Comparison of ENCODE assay signal across 35 cellular contexts in the genomic region with DNA sequence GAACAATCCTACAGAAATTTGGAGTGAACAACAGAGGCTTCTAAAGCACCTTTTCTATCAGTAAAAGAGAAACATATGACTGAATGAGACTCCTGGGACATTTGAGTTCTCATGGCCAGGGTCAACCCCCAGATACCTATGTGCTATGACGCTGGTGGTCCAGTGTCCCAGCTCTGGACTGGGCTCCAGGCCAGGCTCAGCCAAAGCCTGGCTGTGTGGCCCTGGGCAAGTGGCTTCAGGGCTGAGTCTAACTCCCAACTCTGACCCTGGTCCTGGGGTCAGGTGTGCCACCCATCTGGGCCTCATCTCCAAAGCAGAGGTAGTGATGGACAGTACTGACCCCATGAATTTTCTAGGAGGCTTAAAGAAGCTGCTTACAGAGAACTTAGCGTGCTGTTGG.
A peak's percentile ranks its signal among the peaks of the same experiment; 100 is the strongest.
DNase-seq lines count a peak whose midpoint lies in the region; FAIRE-seq and TF ChIP-seq lines count a peak whose summit lies in the region.
"Had no signal": no experiment of that assay in that cellular context is flagged by ENCODE, and none has a peak within 500 bp of the region (broad histone marks: within the 10 kb centered on the region; RNA-seq: fewer than 3 reads in every experiment).

No MANE protein-coding gene starts in this region.

- H3K9ac ChIP-seq in H1 (replicated peaks in 1 of 4; ENCODE audit: extremely low read depth in 1 of 4, low read depth in 3 of 4, low read length in 3 of 4) (no peak overlapping the region), neural progenitor cell (no peak overlapping the region), neuronal stem cell (ENCODE audit: low read depth, low read length, poor library complexity) (peak overlapping the region; percentile 15)
- H3K9ac ChIP-seq: BLaER1; BLaER1 treated with 17β-estradiol and CSF1 and Interleukin-3, amounts not matched to agents 10 nM and 100 nM had no signal

- H2BK120ac ChIP-seq in H1 (replicated peaks; ENCODE audit: low read depth, low read length) (no peak overlapping the region), neuronal stem cell (ENCODE audit: low read depth, low read length) (no peak overlapping the region)

- H4K20me1 ChIP-seq in H1 (replicated peaks in 1 of 2; ENCODE audit: control insufficient read depth in 1 of 2, insufficient read depth in 2 of 2, low read length in 2 of 2): no peaks in the 10 kb centered on the region
- no peaks in the 10 kb centered on the region for H4K20me1 ChIP-seq in neural progenitor cell (ENCODE audit: low read depth)
- H4K20me1 ChIP-seq: BLaER1; BLaER1 treated with 17β-estradiol and CSF1 and Interleukin-3, amounts not matched to agents 10 nM and 100 nM had no signal

- H3K36me3 Mint-ChIP-seq in neural progenitor cell: no peaks in the 10 kb centered on the region
- H3K36me3 Mint-ChIP-seq: CD14-positive monocyte; CD4-positive, alpha-beta memory T cell; CD4-positive, CD25-positive, alpha-beta regulatory T cell; CD8-positive, alpha-beta memory T cell; CD8-positive, alpha-beta T cell had no signal

- TF ChIP-seq CTCF in H1 (IDR thresholded peaks at IDR 0.05; ENCODE audit: control extremely low read depth in 1 of 3, insufficient read depth in 1 of 3, low read depth in 1 of 3, low read length in 3 of 3) (no peak), neural progenitor cell (IDR thresholded peaks at IDR 0.05) (no peak)

- peak overlapping the region; percentile 60 for H3K27ac Mint-ChIP-seq in neural progenitor cell
- H3K27ac Mint-ChIP-seq: B cell; CD4-positive, alpha-beta memory T cell; CD4-positive, alpha-beta T cell; CD4-positive, CD25-positive, alpha-beta regulatory T cell; CD8-positive, alpha-beta T cell had no signal

- CTCF ChIA-PET in H1 (lab: Charles Lee; ENCODE audit: partially characterized antibody): interaction anchor here (0.7 to 2.5 kb wide), 7 partner anchors 16 to 188 kb away, joined by 3 to 6 read pairs (median 4); no protein-coding TSS in a partner anchor

- no peak overlapping the region for H3K18ac ChIP-seq in H1 (ENCODE audit: extremely low read depth, low read length)
- peak overlapping the region; percentile 49 for H3K18ac ChIP-seq in neuronal stem cell (ENCODE audit: low read length)

- no peak for FAIRE-seq in H1 (lab: Jason Lieb, UNC)
- FAIRE-seq: A204.1, A549, D721Med had no signal

- no peaks in the 10 kb centered on the region for H3K9me3 ChIP-seq in H1 (ENCODE audit: insufficient read depth in 2 of 2, low read depth in 1 of 2, low read length in 1 of 2)
- no peaks in the 10 kb centered on the region for H3K9me3 ChIP-seq in neural progenitor cell (ENCODE audit: low read depth)
- H3K9me3 ChIP-seq in neuronal stem cell (replicated peaks in 1 of 2; ENCODE audit: control insufficient read depth in 2 of 2, insufficient read depth in 1 of 2, low read depth in 1 of 2, low read length in 2 of 2): peaks cover 3% of the 10 kb centered on the region in 2 donors
- H3K9me3 ChIP-seq: A549, BE2C, BLaER1, Caco-2 had no signal

- H3K14ac ChIP-seq in H1 (ENCODE audit: insufficient read length) (no peak overlapping the region), neuronal stem cell (ENCODE audit: low read length) (no peak overlapping the region)

- H2BK5ac ChIP-seq in H1 (ENCODE audit: low read depth, low read length) (no peak overlapping the region), neuronal stem cell (ENCODE audit: low read length) (no peak overlapping the region)

- no peak for DNase-seq in H1 (ENCODE audit: low read depth in 1 of 2, low spot score in 2 of 2)
- DNase-seq in neural progenitor cell (ENCODE audit: low spot score): no peak
- no peak for DNase-seq in neuronal stem cell (ENCODE audit: low spot score)
- no peak for DNase-seq in NCI-H2029 (lab: John Stamatoyannopoulos, UW)
- DNase-seq in DMS 273 (lab: John Stamatoyannopoulos, UW; ENCODE audit: unreplicated experiment): no peak
- DNase-seq in NCI-H1930 (lab: John Stamatoyannopoulos, UW): no peak
- DNase-seq: 8988T; ACHN; AML-193; BE2C; C1 segment of cervical spinal cord; Caco-2; Calu3; CD4-positive, alpha-beta memory T cell; CD4-positive, alpha-beta T cell; CD4-positive, CD25-positive, alpha-beta regulatory T cell; CD8-positive, alpha-beta memory T cell; CD8-positive, alpha-beta T cell; COR-L47; DMS 273 treated with DMSO at 0.1 percent for 48 hours; DMS153; DMS53; DMS79; DMS79 treated with DMSO at 0.1 percent for 48 hours; DND-41; EL had no signal

- TF ChIP-seq EP300 in H1 (IDR thresholded peaks at IDR 0.05; ENCODE audit: borderline replicate concordance in 1 of 2, low read depth in 2 of 2, low read length in 2 of 2): no peak

- WGBS in H1 (ENCODE audit: extremely low coverage in 1 of 2, insufficient coverage in 1 of 2, insufficient read length in 1 of 2, insufficient replicate concordance in 2 of 2, low coverage in 1 of 2, low lambda C conversion rate in 2 of 2, missing lambda C conversion rate in 1 of 2), 2 experiments: 92% methylated on average over 2 of the region's 2 CpGs; no CpG with 5 or more reads in 1 of the 2 experiments
- no CpG with 5 or more reads among the region's 2 CpGs for WGBS in neuronal stem cell (ENCODE audit: extremely low coverage in 2 of 2, insufficient read length in 2 of 2, insufficient replicate concordance in 1 of 2), 2 donors

- POLR2A ChIA-PET in H1 (lab: Charles Lee; ENCODE audit: partially characterized antibody): interaction anchor here (0.6 kb wide), 1 partner anchor 10 kb away, joined by 3 read pairs; no protein-coding TSS in a partner anchor

- H3K4me2 ChIP-seq in H1 (ENCODE audit: insufficient read depth in 1 of 2, low read depth in 2 of 2, low read length in 2 of 2) (no peak overlapping the region), neural progenitor cell (no peak overlapping the region), neuronal stem cell (ENCODE audit: insufficient read depth, low read length, poor library complexity, severe bottlenecking) (no peak overlapping the region)
- H3K4me2 ChIP-seq: A549; BLaER1; BLaER1 treated with 17β-estradiol and CSF1 and Interleukin-3, amounts not matched to agents 10 nM and 100 nM had no signal

- no peaks in the 10 kb centered on the region for H3K36me3 ChIP-seq in H1 (ENCODE audit: control insufficient read depth in 2 of 4, insufficient read depth in 4 of 4, low read length in 3 of 4)
- H3K36me3 ChIP-seq in neural progenitor cell: no peaks in the 10 kb centered on the region
- no peaks in the 10 kb centered on the region for H3K36me3 ChIP-seq in neuronal stem cell (replicated peaks in 1 of 2; ENCODE audit: control insufficient read depth in 2 of 2, insufficient read depth in 2 of 2, low read length in 2 of 2)
- H3K36me3 ChIP-seq: BE2C; BLaER1; BLaER1 treated with 17β-estradiol and CSF1 and Interleukin-3, amounts not matched to agents 10 nM and 100 nM had no signal

- H2BK15ac ChIP-seq in H1 (ENCODE audit: low read length): 0 out of 2 replicates have a peak overlapping the region, but pooled peaks have one; percentile 81
- H2BK15ac ChIP-seq in neuronal stem cell (ENCODE audit: low read length): no peak overlapping the region

- peaks cover 18% of the 10 kb centered on the region for H3K27me3 Mint-ChIP-seq in neural progenitor cell (ENCODE audit: insufficient read depth, low read depth)

- no peaks in the 10 kb centered on the region for H3K9me3 Mint-ChIP-seq in neural progenitor cell
- H3K9me3 Mint-ChIP-seq: CD4-positive, alpha-beta T cell had no signal

- no peak overlapping the region for H3K4ac ChIP-seq in H1 (replicated peaks; ENCODE audit: insufficient read length, low read depth, low read length)
- H3K4ac ChIP-seq in neuronal stem cell (ENCODE audit: low read length): no peak overlapping the region

- H2AFZ ChIP-seq in H1 (ENCODE audit: low read length) (no peak overlapping the region), neural progenitor cell (replicated peaks) (no peak overlapping the region), neuronal stem cell (ENCODE audit: low read length) (no peak overlapping the region)

- H3K79me1 ChIP-seq in H1 (ENCODE audit: low read depth, low read length): no peaks in the 10 kb centered on the region
- H3K79me1 ChIP-seq in neuronal stem cell (ENCODE audit: low read depth, low read length): no peaks in the 10 kb centered on the region

- peaks cover 7% of the 10 kb centered on the region for H3F3A ChIP-seq in neural progenitor cell (ENCODE audit: low read depth)

- no peak overlapping the region for H3K4me3 ChIP-seq in H1 (ENCODE audit: extremely low read depth in 1 of 4, insufficient read depth in 2 of 4, low read depth in 3 of 4, low read length in 4 of 4)
- no peak overlapping the region for H3K4me3 ChIP-seq in neural progenitor cell
- no peak overlapping the region for H3K4me3 ChIP-seq in neuronal stem cell (ENCODE audit: low read length in 2 of 2)
- H3K4me3 ChIP-seq: A549; BLaER1; BLaER1 treated with 17β-estradiol and CSF1 and Interleukin-3, amounts not matched to agents 10 nM and 100 nM had no signal

- H4K8ac ChIP-seq in H1 (ENCODE audit: extremely low read depth, insufficient read depth, low read length): no peak overlapping the region; the same call in 1 of the 2 replicates
- peak overlapping the region; percentile 77 for H4K8ac ChIP-seq in neuronal stem cell (ENCODE audit: low read depth, low read length)

- no peak overlapping the region for H2BK12ac ChIP-seq in H1 (ENCODE audit: low read depth, low read length)
- H2BK12ac ChIP-seq in neuronal stem cell (ENCODE audit: low read length): no peak overlapping the region

- no peak overlapping the region for H4K5ac ChIP-seq in H1 (ENCODE audit: insufficient read length, low read depth, low read length)

- H3K23me2 ChIP-seq in H1 (ENCODE audit: low read depth, low read length): no peaks in the 10 kb centered on the region; the same call in 1 of the 2 replicates

- no peaks in the 10 kb centered on the region for H3K79me2 ChIP-seq in H1 (ENCODE audit: control insufficient read depth in 1 of 2, insufficient read depth in 2 of 2, low read length in 2 of 2)
- H3K79me2 ChIP-seq in neural progenitor cell (ENCODE audit: low read depth): no peaks in the 10 kb centered on the region

- H3K23ac ChIP-seq in H1 (ENCODE audit: insufficient read length): no peak overlapping the region
- no peak overlapping the region for H3K23ac ChIP-seq in neuronal stem cell (ENCODE audit: low read depth, low read length, poor library complexity)

- H2AK5ac ChIP-seq in H1 (ENCODE audit: low read depth, low read length): no peak overlapping the region
- H2AK5ac ChIP-seq in neuronal stem cell (ENCODE audit: low read depth, low read length): no peak overlapping the region

- no peaks in the 10 kb centered on the region for H3K27me3 ChIP-seq in H1 (replicated peaks in 1 of 4; ENCODE audit: control insufficient read depth in 3 of 4, extremely low read depth in 1 of 4, insufficient read depth in 3 of 4, low read length in 3 of 4)
- H3K27me3 ChIP-seq in neural progenitor cell: no peaks in the 10 kb centered on the region
- peaks cover 0 to 21% (median 0%) of the 10 kb centered on the region in 3 experiments for H3K27me3 ChIP-seq in neuronal stem cell (ENCODE audit: control insufficient read depth in 3 of 3, insufficient read depth in 3 of 3, low read depth in 1 of 3, low read length in 3 of 3)
- H3K27me3 ChIP-seq: BE2C; BLaER1; BLaER1 treated with 17β-estradiol and CSF1 and Interleukin-3, amounts not matched to agents 10 nM and 100 nM had no signal

- no peak overlapping the region for H3K56ac ChIP-seq in H1 (replicated peaks; ENCODE audit: insufficient read length, low read depth, low read length)

- peaks cover 25% of the 10 kb centered on the region for H3K4me1 Mint-ChIP-seq in neural progenitor cell
- H3K4me1 Mint-ChIP-seq: B cell; CD14-positive monocyte; CD4-positive, alpha-beta memory T cell; CD4-positive, CD25-positive, alpha-beta regulatory T cell; CD8-positive, alpha-beta memory T cell had no signal

- TF ChIP-seq RAD21 in H1 (IDR thresholded peaks at IDR 0.05 in 1 of 2, conservative IDR thresholded peaks at IDR 0.05 in 1 of 2; ENCODE audit: low read depth in 2 of 2, low read length in 2 of 2): no peak

- peaks cover 5 to 15% (median 7%) of the 10 kb centered on the region in 4 experiments for H3K4me1 ChIP-seq in H1 (replicated peaks in 1 of 4; ENCODE audit: control insufficient read depth in 3 of 4, insufficient read depth in 4 of 4, low read length in 3 of 4)
- H3K4me1 ChIP-seq in neural progenitor cell: peaks cover 15% of the 10 kb centered on the region
- H3K4me1 ChIP-seq in neuronal stem cell (ENCODE audit: control insufficient read depth in 2 of 2, insufficient read depth in 1 of 2, low read depth in 1 of 2, low read length in 2 of 2): peaks cover 6 to 14% of the 10 kb centered on the region in 2 donors
- H3K4me1 ChIP-seq: A549; BE2C; BLaER1; BLaER1 treated with 17β-estradiol and CSF1 and Interleukin-3, amounts not matched to agents 10 nM and 100 nM; Caco-2 had no signal

- H4K91ac ChIP-seq in H1 (replicated peaks; ENCODE audit: insufficient read length, low read length) (no peak overlapping the region), neuronal stem cell (ENCODE audit: low read depth, low read length, poor library complexity) (no peak overlapping the region)

- no peak overlapping the region for H3K4me3 Mint-ChIP-seq in neural progenitor cell
- H3K4me3 Mint-ChIP-seq: B cell; CD14-positive monocyte; CD4-positive, alpha-beta memory T cell; CD4-positive, alpha-beta T cell; CD4-positive, CD25-positive, alpha-beta regulatory T cell; CD8-positive, alpha-beta memory T cell; CD8-positive, alpha-beta T cell had no signal

- TF ChIP-seq POLR2A in H1 (IDR thresholded peaks at IDR 0.05; ENCODE audit: control extremely low read depth in 1 of 2, low read depth in 2 of 2, low read length in 2 of 2): no peak

- no peak overlapping the region for H3K27ac ChIP-seq in H1 (ENCODE audit: low read depth, low read length)
- no peak overlapping the region for H3K27ac ChIP-seq in neural progenitor cell
- H3K27ac ChIP-seq in neuronal stem cell (replicated peaks; ENCODE audit: low read length): no peak overlapping the region
- H3K27ac ChIP-seq: 22Rv1; A549; BLaER1; BLaER1 treated with 17β-estradiol and CSF1 and Interleukin-3, amounts not matched to agents 10 nM and 100 nM; C4-2B had no signal

- no peak overlapping the region for H2BK20ac ChIP-seq in H1 (ENCODE audit: low read length)
